19 cellular contexts compared by ENCODE assay signal in genomic region chr10:48476279-48476982, GRCh38.
DNase-seq lines count a peak whose midpoint lies in the region; ATAC-seq and TF ChIP-seq lines count a peak whose summit lies in the region.
"Had no signal": no experiment of that assay in that cellular context is flagged by ENCODE, and none has a peak within 500 bp of the region (broad histone marks: within the 10 kb centered on the region; RNA-seq: fewer than 3 reads in every experiment).

No MANE protein-coding gene starts in this region.

- H3K36me3 Mint-ChIP-seq in natural killer cell, result no peaks in the 10 kb centered on the region
- H3K36me3 Mint-ChIP-seq in natural killer cell treated with Interleukin-12 subunit alpha and Interleukin-12 subunit beta and Interleukin-15 and Interleukin-18, amount 100 ng/mL, for 72 hours, result no peaks in the 10 kb centered on the region
- H3K36me3 Mint-ChIP-seq in activated T-helper 1 cell treated with anti-CD3 and anti-CD28 coated beads, Interleukin-12 subunit alpha, Interleukin-12 subunit beta, Interleukin-2, Interleukin-4 antibody, amounts not matched to agents 30 ng/mL and 10 ng/mL and 1 ng/mL, durations not matched to agents 14 hours and 24 hours and 36 hours (ENCODE audit: low read depth), result no peaks in the 10 kb centered on the region
- H3K36me3 Mint-ChIP-seq in activated T-helper 17 cell treated with anti-CD3 and anti-CD28 coated beads, Interleukin-2, amount 50 U/mL, for 72 hours (ENCODE audit: low read depth), result no peaks in the 10 kb centered on the region

- H3K4me1 Mint-ChIP-seq in natural killer cell, result no peaks in the 10 kb centered on the region
- H3K4me1 Mint-ChIP-seq in natural killer cell treated with Interleukin-12 subunit alpha and Interleukin-12 subunit beta and Interleukin-15 and Interleukin-18, amount 100 ng/mL, for 72 hours (ENCODE audit: low read depth in 2 of 2), result no peaks in the 10 kb centered on the region
- no peaks in the 10 kb centered on the region for H3K4me1 Mint-ChIP-seq in activated T-helper 1 cell treated with anti-CD3 and anti-CD28 coated beads, Interleukin-12 subunit alpha, Interleukin-12 subunit beta, Interleukin-2, Interleukin-4 antibody, amounts not matched to agents 30 ng/mL and 10 ng/mL and 1 ng/mL, durations not matched to agents 14 hours and 24 hours and 36 hours (ENCODE audit: low read depth)
- no peaks in the 10 kb centered on the region for H3K4me1 Mint-ChIP-seq in activated T-helper 17 cell treated with anti-CD3 and anti-CD28 coated beads, Interleukin-2, amount 50 U/mL, for 72 hours

- no peaks in the 10 kb centered on the region for H3K27me3 ChIP-seq in upper lobe of right lung
- H3K27me3 ChIP-seq: MG63 had no signal

- H3K27ac ChIP-seq in upper lobe of right lung, result no peak overlapping the region

- no peak overlapping the region for H3K27ac Mint-ChIP-seq in natural killer cell
- no peak overlapping the region for H3K27ac Mint-ChIP-seq in natural killer cell treated with Interleukin-12 subunit alpha and Interleukin-12 subunit beta and Interleukin-15 and Interleukin-18, amount 100 ng/mL, for 72 hours
- H3K27ac Mint-ChIP-seq in activated T-helper 1 cell treated with anti-CD3 and anti-CD28 coated beads, Interleukin-12 subunit alpha, Interleukin-12 subunit beta, Interleukin-2, Interleukin-4 antibody, amounts not matched to agents 30 ng/mL and 10 ng/mL and 1 ng/mL, durations not matched to agents 14 hours and 24 hours and 36 hours, result no peak overlapping the region
- H3K27ac Mint-ChIP-seq in activated T-helper 17 cell treated with anti-CD3 and anti-CD28 coated beads, Interleukin-2, amount 50 U/mL, for 72 hours, result no peak overlapping the region
- H3K27ac Mint-ChIP-seq: dendritic cell treated with granulocyte-macrophage colony-stimulating factor and Interleukin-4, amounts not matched to agents 40 ng/mL and 50 ng/mL, for 4 days had no signal

- intact Hi-C loops in natural killer cell (cut with micrococcal nuclease), result no loop called here
- intact Hi-C loops in upper lobe of right lung (cut with DNase I), result no loop called here
- intact Hi-C loops in activated T-helper 1 cell treated with anti-CD3 and anti-CD28 coated beads, Interleukin-12 subunit alpha, Interleukin-12 subunit beta, Interleukin-2, Interleukin-4 antibody, amounts not matched to agents 30 ng/mL and 10 ng/mL and 1 ng/mL, durations not matched to agents 14 hours and 24 hours and 36 hours (cut with micrococcal nuclease), result no loop called here

- H3K9me3 Mint-ChIP-seq in natural killer cell, result no peaks in the 10 kb centered on the region
- no peaks in the 10 kb centered on the region for H3K9me3 Mint-ChIP-seq in natural killer cell treated with Interleukin-12 subunit alpha and Interleukin-12 subunit beta and Interleukin-15 and Interleukin-18, amount 100 ng/mL, for 72 hours
- H3K9me3 Mint-ChIP-seq in activated T-helper 1 cell treated with anti-CD3 and anti-CD28 coated beads, Interleukin-12 subunit alpha, Interleukin-12 subunit beta, Interleukin-2, Interleukin-4 antibody, amounts not matched to agents 30 ng/mL and 10 ng/mL and 1 ng/mL, durations not matched to agents 14 hours and 24 hours and 36 hours, result no peaks in the 10 kb centered on the region
- no peaks in the 10 kb centered on the region for H3K9me3 Mint-ChIP-seq in activated T-helper 17 cell treated with anti-CD3 and anti-CD28 coated beads, Interleukin-2, amount 50 U/mL, for 72 hours
- H3K9me3 Mint-ChIP-seq: dendritic cell treated with granulocyte-macrophage colony-stimulating factor and Interleukin-4, amounts not matched to agents 40 ng/mL and 50 ng/mL, for 4 days had no signal

- no peaks in the 10 kb centered on the region for H3K36me3 ChIP-seq in upper lobe of right lung

- no peak overlapping the region for H3K4me3 Mint-ChIP-seq in natural killer cell
- no peak overlapping the region for H3K4me3 Mint-ChIP-seq in natural killer cell treated with Interleukin-12 subunit alpha and Interleukin-12 subunit beta and Interleukin-15 and Interleukin-18, amount 100 ng/mL, for 72 hours
- no peak overlapping the region for H3K4me3 Mint-ChIP-seq in activated T-helper 1 cell treated with anti-CD3 and anti-CD28 coated beads, Interleukin-12 subunit alpha, Interleukin-12 subunit beta, Interleukin-2, Interleukin-4 antibody, amounts not matched to agents 30 ng/mL and 10 ng/mL and 1 ng/mL, durations not matched to agents 14 hours and 24 hours and 36 hours
- no peak overlapping the region for H3K4me3 Mint-ChIP-seq in activated T-helper 17 cell treated with anti-CD3 and anti-CD28 coated beads, Interleukin-2, amount 50 U/mL, for 72 hours
- H3K4me3 Mint-ChIP-seq: dendritic cell treated with granulocyte-macrophage colony-stimulating factor and Interleukin-4, amounts not matched to agents 40 ng/mL and 50 ng/mL, for 4 days had no signal

- no peaks in the 10 kb centered on the region for H3K9me3 ChIP-seq in upper lobe of right lung
- H3K9me3 ChIP-seq: MG63 had no signal

- H3K4me3 ChIP-seq in upper lobe of right lung, result no peak overlapping the region
- H3K4me3 ChIP-seq: MG63 had no signal

- TF ChIP-seq CTCF in natural killer cell (IDR thresholded peaks at IDR 0.05), result no peak
- no peak for TF ChIP-seq CTCF in upper lobe of right lung (IDR thresholded peaks at IDR 0.05)

- ATAC-seq in natural killer cell, result no peak
- no peak for ATAC-seq in natural killer cell treated with Interleukin-12 subunit alpha and Interleukin-12 subunit beta and Interleukin-15 and Interleukin-18, amount 100 ng/mL, for 72 hours
- no peak for ATAC-seq in upper lobe of right lung
- ATAC-seq in activated T-helper 17 cell treated with anti-CD3 and anti-CD28 coated beads, Interleukin-2, amount 50 U/mL, for 72 hours (replicated peaks), result no peak

- DNase-seq in natural killer cell, result peak; percentile 9
- DNase-seq in natural killer cell treated with Interleukin-12 subunit alpha and Interleukin-12 subunit beta and Interleukin-15 and Interleukin-18, amount 100 ng/mL, for 72 hours (ENCODE audit: low spot score), result no peak
- peak; percentile 92 for DNase-seq in NCI-H69 (lab: John Stamatoyannopoulos, UW)
- peak; percentile 39 for DNase-seq in ecto neural progenitor cell (ENCODE audit: low spot score)
- DNase-seq in upper lobe of right lung, result peak; percentile 35
- DNase-seq in activated T-helper 1 cell treated with anti-CD3 and anti-CD28 coated beads, Interleukin-12 subunit alpha, Interleukin-12 subunit beta, Interleukin-2, Interleukin-4 antibody, amounts not matched to agents 30 ng/mL and 10 ng/mL and 1 ng/mL, durations not matched to agents 14 hours and 24 hours and 36 hours (ENCODE audit: low spot score), result no peak
- no peak for DNase-seq in glomerular visceral epithelial cell (ENCODE audit: extremely low spot score)
- DNase-seq: activated CD4-positive, CD25-positive, alpha-beta regulatory T cell; activated T-cell treated with anti-CD3 and anti-CD28 coated beads, Interleukin-2, amount 50 U/mL, for 1 hour; DND-41; foreskin fibroblast; H7; MG63; NCI-H774; SHP77 treated with DMSO at 0.1 percent for 48 hours; stimulated activated CD4-positive, alpha-beta T cell treated with anti-CD3 and anti-CD28 coated beads, Interleukin-4, amount 100 ng/mL, for 1 hour; stimulated activated naive CD4-positive, alpha-beta T cell treated with Interleukin-2 at 50 U/mL for 16 hours had no signal

- H3K27me3 Mint-ChIP-seq in natural killer cell (ENCODE audit: low read depth in 2 of 2), result peaks cover 11 to 25% of the 10 kb centered on the region in 2 donors
- H3K27me3 Mint-ChIP-seq in natural killer cell treated with Interleukin-12 subunit alpha and Interleukin-12 subunit beta and Interleukin-15 and Interleukin-18, amount 100 ng/mL, for 72 hours, result peaks cover 17 to 20% of the 10 kb centered on the region in 2 donors
- H3K27me3 Mint-ChIP-seq in activated T-helper 1 cell treated with anti-CD3 and anti-CD28 coated beads, Interleukin-12 subunit alpha, Interleukin-12 subunit beta, Interleukin-2, Interleukin-4 antibody, amounts not matched to agents 30 ng/mL and 10 ng/mL and 1 ng/mL, durations not matched to agents 14 hours and 24 hours and 36 hours (ENCODE audit: insufficient read depth), result peaks cover 8% of the 10 kb centered on the region
- H3K27me3 Mint-ChIP-seq in activated T-helper 17 cell treated with anti-CD3 and anti-CD28 coated beads, Interleukin-2, amount 50 U/mL, for 72 hours, result peaks cover 14% of the 10 kb centered on the region

- H3K4me1 ChIP-seq in upper lobe of right lung, result no peaks in the 10 kb centered on the region

Comparison
In these comparisons a context has a peak if more than half of its experiments do, and no peak if none do; other contexts are left out.
1. DNase-seq: peak in natural killer cell (single experiment), NCI-H69 (single experiment), ecto neural progenitor cell (single experiment) and upper lobe of right lung (single experiment); none in natural killer cell treated with Interleukin-12 subunit alpha and Interleukin-12 subunit beta and Interleukin-15 and Interleukin-18, amount 100 ng/mL, for 72 hours (single experiment), activated T-helper 1 cell treated with anti-CD3 and anti-CD28 coated beads, Interleukin-12 subunit alpha, Interleukin-12 subunit beta, Interleukin-2, Interleukin-4 antibody, amounts not matched to agents 30 ng/mL and 10 ng/mL and 1 ng/mL, durations not matched to agents 14 hours and 24 hours and 36 hours (single experiment) and glomerular visceral epithelial cell (single experiment).